Comparison of ENCODE assay signal across 12 cellular contexts in the genomic region with DNA sequence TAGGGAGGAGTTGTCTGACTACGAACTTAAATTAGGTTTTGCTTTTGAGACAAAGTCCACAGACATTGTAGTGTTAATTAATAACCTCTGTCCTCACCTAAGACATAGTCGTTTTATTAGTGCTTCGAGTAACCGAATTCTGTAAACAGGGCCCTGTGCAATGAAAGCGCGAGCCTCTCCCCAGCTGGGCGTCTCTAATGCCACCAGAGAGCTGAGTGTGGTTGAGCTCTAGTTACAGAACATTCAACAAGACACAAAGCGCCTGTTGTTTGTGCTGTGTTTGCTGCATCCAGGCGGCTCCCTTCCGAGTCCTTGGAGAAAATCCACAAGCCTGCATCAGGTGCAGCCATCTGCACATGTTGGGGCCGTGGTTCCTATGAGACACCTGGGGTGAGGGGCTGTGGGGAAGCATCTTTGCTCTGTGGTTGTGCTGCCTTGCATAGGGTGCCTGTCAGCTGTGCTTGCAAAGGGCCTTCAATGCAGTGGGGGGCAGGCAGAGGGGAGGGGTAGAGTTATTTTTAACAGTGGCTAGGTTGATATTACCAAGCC.
DNase-seq lines count a peak whose midpoint lies in the region; ATAC-seq and TF ChIP-seq lines count a peak whose summit lies in the region.
"Had no signal": no experiment of that assay in that cellular context is flagged by ENCODE, and none has a peak within 500 bp of the region (broad histone marks: within the 10 kb centered on the region; RNA-seq: fewer than 3 reads in every experiment).

No MANE protein-coding gene starts in this region.

- H3K27ac ChIP-seq in heart right ventricle: peak overlapping the region in 7 of 10 donors; percentile 5 to 64 (median 41)
- H3K27ac ChIP-seq in prostate gland: no peak overlapping the region
- no peak overlapping the region for H3K27ac ChIP-seq in vagina

- H3K4me3 ChIP-seq in heart right ventricle (no peak overlapping the region), prostate gland (no peak overlapping the region), vagina (no peak overlapping the region)

- TF ChIP-seq POLR2A in prostate gland (IDR thresholded peaks at IDR 0.05): no peak
- TF ChIP-seq POLR2A in vagina (IDR thresholded peaks at IDR 0.05): no peak

- H3K9me3 ChIP-seq in heart right ventricle (no peaks in the 10 kb centered on the region), prostate gland (no peaks in the 10 kb centered on the region), vagina (no peaks in the 10 kb centered on the region)

- ATAC-seq in GM19468 (IDR thresholded peaks at IDR 0.05; ENCODE audit: extremely low read depth, unreplicated experiment) (peak; percentile 22), heart right ventricle (peak in 7 of 8 donors; percentile 25 to 87 (median 71)), esophagus mucosa (no peak)

- intact Hi-C loops in heart right ventricle (cut with DNase I) (no loop called here), prostate gland (cut with DNase I) (no loop called here), vagina (cut with DNase I) (no loop called here)

- no peak for TF ChIP-seq CTCF in heart right ventricle (IDR thresholded peaks at IDR 0.05)
- no peak for TF ChIP-seq CTCF in prostate gland (IDR thresholded peaks at IDR 0.05)
- TF ChIP-seq CTCF in vagina (IDR thresholded peaks at IDR 0.05): no peak
- TF ChIP-seq CTCF in GM10266 (IDR thresholded peaks at IDR 0.05; ENCODE audit: control insufficient read depth, insufficient read depth, low read depth, missing control alignments): no peak

- H3K27me3 ChIP-seq in heart right ventricle (no peaks in the 10 kb centered on the region), prostate gland (replicated peaks; ENCODE audit: insufficient read depth) (no peaks in the 10 kb centered on the region), vagina (no peaks in the 10 kb centered on the region)

- H3K4me1 ChIP-seq in heart right ventricle: peaks cover 0 to 19% (median 4%) of the 10 kb centered on the region in 9 donors
- no peaks in the 10 kb centered on the region for H3K4me1 ChIP-seq in prostate gland (replicated peaks)
- no peaks in the 10 kb centered on the region for H3K4me1 ChIP-seq in vagina

- 48 to 66% methylated on average over 11 of the region's 11 CpGs for WGBS in heart right ventricle, 2 donors
- 39% methylated on average over 11 of the region's 11 CpGs for WGBS in prostate gland

- H3K36me3 ChIP-seq in heart right ventricle (no peaks in the 10 kb centered on the region), prostate gland (no peaks in the 10 kb centered on the region), vagina (no peaks in the 10 kb centered on the region)

- DNase-seq in NCI-H2196 treated with DMSO at 0.1 percent for 48 hours (lab: John Stamatoyannopoulos, UW; ENCODE audit: unreplicated experiment) (peak; percentile 79), heart right ventricle (peak in 1 of 2 donors; percentile 18), prostate gland (ENCODE audit: low spot score) (peak; percentile 20), vagina (ENCODE audit: extremely low spot score in 2 of 2) (no peak), GM10266 (ENCODE audit: extremely low spot score) (no peak)
- DNase-seq in activated effector memory CD4-positive, alpha-beta T cell treated with Interleukin-2 at 50 U/mL for 16 hours: no peak
- DNase-seq: activated T-cell treated with anti-CD3 and anti-CD28 coated beads, Interleukin-2, amount 50 U/mL, for 24 hours; HCEC 1CT; NCI-H226; T1000 had no signal

Comparison
In these comparisons a context has a peak if more than half of its experiments do, and no peak if none do; other contexts are left out.
1. DNase-seq: peak in NCI-H2196 treated with DMSO at 0.1 percent for 48 hours (single experiment) and prostate gland (single experiment); none in activated effector memory CD4-positive, alpha-beta T cell treated with Interleukin-2 at 50 U/mL for 16 hours (single experiment), vagina (0 of 2) and GM10266 (single experiment).
2. H3K27ac ChIP-seq: peak in heart right ventricle (7 of 10); none in prostate gland (0 of 2) and vagina (single experiment).